ENCODE assay signal across 8 cellular contexts in genomic region chr11:100863080-100863581, GRCh38.
DNase-seq lines count a peak whose midpoint lies in the region; ATAC-seq and TF ChIP-seq lines count a peak whose summit lies in the region.

No MANE protein-coding gene starts in this region.

- H3K36me3 ChIP-seq in WERI-Rb-1: no peaks in the 10 kb centered on the region
- no peaks in the 10 kb centered on the region for H3K36me3 ChIP-seq in mesodermal cell (ENCODE audit: control insufficient read depth, insufficient read depth, low read length)

- H3K27me3 Mint-ChIP-seq in activated naive CD4-positive, alpha-beta T cell treated with anti-CD3 and anti-CD28 coated beads, Interleukin-2, amount 10 ng/mL, durations not matched to agents 7 days and 5 days: no peaks in the 10 kb centered on the region

- H3K4me3 ChIP-seq in WERI-Rb-1 (ENCODE audit: low read depth, low read length) (no peak overlapping the region), mesodermal cell (ENCODE audit: extremely low read depth, insufficient read depth, low read length, poor library complexity, severe bottlenecking) (no peak overlapping the region)

- H3K9me3 ChIP-seq in WERI-Rb-1 (ENCODE audit: severe bottlenecking) (no peaks in the 10 kb centered on the region), mesodermal cell (ENCODE audit: control insufficient read depth, low read length) (no peaks in the 10 kb centered on the region)

- H3K36me3 Mint-ChIP-seq in activated naive CD4-positive, alpha-beta T cell treated with anti-CD3 and anti-CD28 coated beads, Interleukin-2, amount 10 ng/mL, durations not matched to agents 7 days and 5 days: no peaks in the 10 kb centered on the region

- ATAC-seq in GM19043 (IDR thresholded peaks at IDR 0.05; ENCODE audit: low read depth, unreplicated experiment) (peak; percentile 52), HG03175 (IDR thresholded peaks at IDR 0.05; ENCODE audit: unreplicated experiment) (peak; percentile 83)

- no peaks in the 10 kb centered on the region for H3K4me1 Mint-ChIP-seq in activated naive CD4-positive, alpha-beta T cell treated with anti-CD3 and anti-CD28 coated beads, Interleukin-2, amount 10 ng/mL, durations not matched to agents 7 days and 5 days

- peaks cover 9% of the 10 kb centered on the region for H3K4me1 ChIP-seq in mesodermal cell (ENCODE audit: control insufficient read depth, insufficient read depth, low read length, poor library complexity, severe bottlenecking)

- H3K27ac ChIP-seq in WERI-Rb-1 (no peak overlapping the region), mesodermal cell (ENCODE audit: low read depth, low read length, severe bottlenecking) (peak overlapping the region; percentile 60)

- in situ Hi-C loops in G401 (cut with HindIII; ENCODE audit: low sequenced_read_pairs): no loop called here

- H3K9me3 Mint-ChIP-seq in activated naive CD4-positive, alpha-beta T cell treated with anti-CD3 and anti-CD28 coated beads, Interleukin-2, amount 10 ng/mL, durations not matched to agents 7 days and 5 days: no peaks in the 10 kb centered on the region

- CTCF ChIA-PET in activated naive CD4-positive, alpha-beta T cell treated with anti-CD3 and anti-CD28 coated beads, Interleukin-2, amount 10 ng/mL, durations not matched to agents 7 days and 5 days (lab: Charles Lee): no interaction called here

- no peak overlapping the region for H3K27ac Mint-ChIP-seq in activated naive CD4-positive, alpha-beta T cell treated with anti-CD3 and anti-CD28 coated beads, Interleukin-2, amount 10 ng/mL, durations not matched to agents 7 days and 5 days

- H3K4me3 Mint-ChIP-seq in activated naive CD4-positive, alpha-beta T cell treated with anti-CD3 and anti-CD28 coated beads, Interleukin-2, amount 10 ng/mL, durations not matched to agents 7 days and 5 days: no peak overlapping the region

- TF ChIP-seq CTCF in WERI-Rb-1 (IDR thresholded peaks at IDR 0.05; ENCODE audit: low read depth, low read length): no peak

- H3K27me3 ChIP-seq in WERI-Rb-1 (ENCODE audit: insufficient read depth, low read depth, severe bottlenecking): no peaks in the 10 kb centered on the region

- WGBS in mesodermal cell (ENCODE audit: insufficient coverage in 2 of 2), 2 experiments: 72 to 80% methylated on average over 2 of the region's 2 CpGs

- peak; percentile 74 for DNase-seq in AG20443 (ENCODE audit: low spot score)
- DNase-seq in WERI-Rb-1: peak; percentile 62
- no peak for DNase-seq in G401 (ENCODE audit: low spot score)
- no peak for DNase-seq in NCI-H1105 treated with DMSO at 0.1 percent for 48 hours (lab: John Stamatoyannopoulos, UW)
- DNase-seq in activated naive CD4-positive, alpha-beta T cell treated with anti-CD3 and anti-CD28 coated beads, Interleukin-2, amount 10 ng/mL, durations not matched to agents 7 days and 5 days: no peak

Comparison
In these comparisons a context has a peak if more than half of its experiments do, and no peak if none do; other contexts are left out.
1. DNase-seq: peak in AG20443 (single experiment) and WERI-Rb-1 (single experiment); none in G401 (single experiment), NCI-H1105 treated with DMSO at 0.1 percent for 48 hours (single experiment) and activated naive CD4-positive, alpha-beta T cell treated with anti-CD3 and anti-CD28 coated beads, Interleukin-2, amount 10 ng/mL, durations not matched to agents 7 days and 5 days (single experiment).